Comparison of ENCODE assay signal across 8 cellular contexts in genomic region chr20:47978428-47979120, GRCh38.
DNase-seq lines count a peak whose midpoint lies in the region; ATAC-seq and TF ChIP-seq lines count a peak whose summit lies in the region.
"Not testable (repeated sequence)": the region's sequence is repeated elsewhere in the genome, so short reads cannot be mapped to it uniquely, and the experiment has no call there.

No MANE protein-coding gene starts in this region.

- not testable (repeated sequence) for H4K12ac ChIP-seq in trophoblast cell (ENCODE audit: low read depth, low read length)

- H2BK12ac ChIP-seq in mesenchymal stem cell (ENCODE audit: low read length in 2 of 2) = not testable (repeated sequence)
- H2BK12ac ChIP-seq in trophoblast cell (ENCODE audit: low read length) = peak overlapping the region; percentile 92

- peak overlapping the region; percentile 29 for H2AK5ac ChIP-seq in mesenchymal stem cell (ENCODE audit: low read length, severe bottlenecking)
- H2AK5ac ChIP-seq in trophoblast cell (ENCODE audit: low read length) = peak overlapping the region; percentile 72

- H3K9ac ChIP-seq in mesenchymal stem cell (ENCODE audit: low read length); trophoblast cell (ENCODE audit: low read length): not testable (repeated sequence)

- H3K27me3 ChIP-seq in BE2C; PC-9 (ENCODE audit: insufficient read depth, low read depth); trophoblast cell (ENCODE audit: insufficient read depth, low read length); uterus: not testable (repeated sequence)
- H3K27me3 ChIP-seq in mesenchymal stem cell (ENCODE audit: control insufficient read depth in 1 of 2, insufficient read depth in 1 of 2, low read length in 2 of 2) = peaks cover 0 to 50% of the 10 kb centered on the region in 2 experiments

- H3K36me3 Mint-ChIP-seq in activated T-cell treated with anti-CD3 and anti-CD28 coated beads, Interleukin-2, amount 50 U/mL, for 72 hours (ENCODE audit: insufficient read depth in 2 of 2) = not testable (repeated sequence)

- H3K27ac ChIP-seq in PC-9 (peak overlapping the region; percentile 34), uterus (peak overlapping the region; percentile 34 to 49)
- H3K27ac ChIP-seq in coronary artery; mesenchymal stem cell (ENCODE audit: low read length, poor library complexity, severe bottlenecking); trophoblast cell (ENCODE audit: low read depth, low read length): not testable (repeated sequence)

- not testable (repeated sequence) for H3K4me1 ChIP-seq in BE2C; mesenchymal stem cell (ENCODE audit: control insufficient read depth, insufficient read depth, low read depth, low read length); uterus
- peaks cover 64% of the 10 kb centered on the region for H3K4me1 ChIP-seq in PC-9 (replicated peaks; ENCODE audit: insufficient read depth)
- H3K4me1 ChIP-seq in trophoblast cell (ENCODE audit: control insufficient read depth in 1 of 2, insufficient read depth in 2 of 2, low read length in 2 of 2) = peaks cover 9 to 15% of the 10 kb centered on the region in 2 experiments

- not testable (repeated sequence) for TF ChIP-seq POLR2A in uterus (IDR thresholded peaks at IDR 0.05)

- not testable (repeated sequence) for H3K23ac ChIP-seq in mesenchymal stem cell (ENCODE audit: low read length in 2 of 2); trophoblast cell (ENCODE audit: low read length)

- intact Hi-C loops in PC-9 (cut with micrococcal nuclease; ENCODE audit: unreplicated experiment); uterus (cut with DNase I; ENCODE audit: low total_unique reads): not testable (repeated sequence)

- not testable (repeated sequence) for TF ChIP-seq CTCF in BE2C (IDR thresholded peaks at IDR 0.05; ENCODE audit: low read depth, low read length); PC-9 (conservative IDR thresholded peaks at IDR 0.05); coronary artery (IDR thresholded peaks at IDR 0.05); uterus (IDR thresholded peaks at IDR 0.05)

- not testable (repeated sequence) for H3K79me1 ChIP-seq in mesenchymal stem cell (replicated peaks; ENCODE audit: low read length, poor library complexity, severe bottlenecking); trophoblast cell (ENCODE audit: low read length)

- not testable (repeated sequence) for H2AFZ ChIP-seq in PC-9; mesenchymal stem cell (ENCODE audit: low read depth, low read length); trophoblast cell (ENCODE audit: insufficient read depth, low read length, poor library complexity)

- not testable (repeated sequence) for H3K9me2 ChIP-seq in PC-9 (ENCODE audit: insufficient read depth)

- not testable (repeated sequence) for H4K20me1 ChIP-seq in PC-9 (ENCODE audit: insufficient read depth)

- peak overlapping the region; percentile 42 for H3K4me3 ChIP-seq in BE2C (ENCODE audit: low read depth, low read length)
- H3K4me3 ChIP-seq in Jurkat, Clone E6-1 (ENCODE audit: low read length) = peak overlapping the region; percentile 48
- H3K4me3 ChIP-seq in PC-9; coronary artery; mesenchymal stem cell (ENCODE audit: insufficient read depth in 1 of 2, low read depth in 1 of 2, low read length in 2 of 2); trophoblast cell (ENCODE audit: low read depth, low read length); uterus: not testable (repeated sequence)

- not testable (repeated sequence) for DNase-seq in BE2C; Jurkat, Clone E6-1 (ENCODE audit: low read depth, low spot score); PC-9; activated T-cell treated with anti-CD3 and anti-CD28 coated beads, Interleukin-2, amount 50 U/mL, for 72 hours; mesenchymal stem cell; trophoblast cell; uterus
- DNase-seq in coronary artery (ENCODE audit: low spot score) = peak; percentile 16

- CTCF ChIA-PET in PC-9 (lab: Charles Lee) = not testable (repeated sequence)

- not testable (repeated sequence) for H4K91ac ChIP-seq in mesenchymal stem cell (ENCODE audit: low read length)
- H4K91ac ChIP-seq in trophoblast cell (ENCODE audit: low read depth, low read length) = peak overlapping the region; percentile 11

- POLR2A ChIA-PET in PC-9 (lab: Charles Lee; ENCODE audit: unreplicated experiment) = not testable (repeated sequence)

- peak overlapping the region in 1 of 2 experiments; percentile 7 for H3K18ac ChIP-seq in mesenchymal stem cell (ENCODE audit: low read depth in 1 of 2, low read length in 2 of 2)
- H3K18ac ChIP-seq in trophoblast cell (ENCODE audit: low read length) = not testable (repeated sequence)

- H3K36me3 ChIP-seq in BE2C; PC-9 (ENCODE audit: low read depth); mesenchymal stem cell (ENCODE audit: control insufficient read depth in 1 of 2, insufficient read depth in 2 of 2, low read depth in 1 of 2, low read length in 2 of 2); trophoblast cell (ENCODE audit: control insufficient read depth in 1 of 2, insufficient read depth in 2 of 2, low read length in 2 of 2); uterus: not testable (repeated sequence)

- peaks cover 40% of the 10 kb centered on the region for H3F3A ChIP-seq in PC-9 (ENCODE audit: insufficient read depth, low read depth)

- not testable (repeated sequence) for H2BK120ac ChIP-seq in mesenchymal stem cell (ENCODE audit: low read depth, low read length); trophoblast cell (ENCODE audit: insufficient read depth, low read length, poor library complexity)

- not testable (repeated sequence) for H3K9me3 ChIP-seq in BE2C; PC-9 (ENCODE audit: insufficient read depth, low read depth); mesenchymal stem cell (ENCODE audit: control insufficient read depth, low read length); trophoblast cell (ENCODE audit: insufficient read depth, low read depth, low read length); uterus

- peak in 1 of 2 donors; percentile 28 for ATAC-seq in activated T-cell treated with anti-CD3 and anti-CD28 coated beads, Interleukin-2, amount 50 U/mL, for 72 hours (replicated peaks in 1 of 2)

- peak overlapping the region in 1 of 2 experiments; percentile 30 for H3K4ac ChIP-seq in mesenchymal stem cell (ENCODE audit: low read depth in 1 of 2, low read length in 2 of 2)
- not testable (repeated sequence) for H3K4ac ChIP-seq in trophoblast cell (ENCODE audit: low read depth, low read length)

- H3K14ac ChIP-seq in mesenchymal stem cell (ENCODE audit: low read length in 2 of 2) = peak overlapping the region in 1 of 2 experiments; percentile 87
- not testable (repeated sequence) for H3K14ac ChIP-seq in trophoblast cell (ENCODE audit: low read length)

- H3K4me1 Mint-ChIP-seq in activated T-cell treated with anti-CD3 and anti-CD28 coated beads, Interleukin-2, amount 50 U/mL, for 72 hours (ENCODE audit: low read depth) = not testable (repeated sequence)

- H3K4me3 Mint-ChIP-seq in activated T-cell treated with anti-CD3 and anti-CD28 coated beads, Interleukin-2, amount 50 U/mL, for 72 hours = not testable (repeated sequence)

- peaks cover 22% of the 10 kb centered on the region for H3K79me2 ChIP-seq in PC-9 (ENCODE audit: low read depth)
- not testable (repeated sequence) for H3K79me2 ChIP-seq in trophoblast cell (ENCODE audit: control insufficient read depth, insufficient read depth, low read length, poor library complexity)

- not testable (repeated sequence) for H2BK5ac ChIP-seq in mesenchymal stem cell (ENCODE audit: low read depth, low read length, poor library complexity, severe bottlenecking); trophoblast cell (ENCODE audit: low read depth, low read length, poor library complexity)

- not testable (repeated sequence) for H3K4me2 ChIP-seq in PC-9; mesenchymal stem cell (ENCODE audit: low read length, poor library complexity, severe bottlenecking); trophoblast cell (ENCODE audit: low read length)

- not testable (repeated sequence) for BruUV-seq in PC-9 (replicated peaks; lab: Mats Ljungman, UMichigan)

- peaks cover 18% of the 10 kb centered on the region for H3K27me3 Mint-ChIP-seq in activated T-cell treated with anti-CD3 and anti-CD28 coated beads, Interleukin-2, amount 50 U/mL, for 72 hours (ENCODE audit: low read depth)

- not testable (repeated sequence) for H2BK15ac ChIP-seq in mesenchymal stem cell (ENCODE audit: low read depth, poor library complexity, severe bottlenecking)

- H3K27ac Mint-ChIP-seq in activated T-cell treated with anti-CD3 and anti-CD28 coated beads, Interleukin-2, amount 50 U/mL, for 72 hours = peak overlapping the region; percentile 54

- WGBS in mesenchymal stem cell = 84% methylated on average over 4 of the region's 19 CpGs
- WGBS in trophoblast cell (ENCODE audit: extremely low coverage, insufficient coverage, insufficient read length) = no CpG with 5 or more reads among the region's 19 CpGs

- H3K9me3 Mint-ChIP-seq in activated T-cell treated with anti-CD3 and anti-CD28 coated beads, Interleukin-2, amount 50 U/mL, for 72 hours = not testable (repeated sequence)

- H4K8ac ChIP-seq in mesenchymal stem cell (ENCODE audit: low read length); trophoblast cell (ENCODE audit: low read depth, low read length): not testable (repeated sequence)
